In the genomic region with DNA sequence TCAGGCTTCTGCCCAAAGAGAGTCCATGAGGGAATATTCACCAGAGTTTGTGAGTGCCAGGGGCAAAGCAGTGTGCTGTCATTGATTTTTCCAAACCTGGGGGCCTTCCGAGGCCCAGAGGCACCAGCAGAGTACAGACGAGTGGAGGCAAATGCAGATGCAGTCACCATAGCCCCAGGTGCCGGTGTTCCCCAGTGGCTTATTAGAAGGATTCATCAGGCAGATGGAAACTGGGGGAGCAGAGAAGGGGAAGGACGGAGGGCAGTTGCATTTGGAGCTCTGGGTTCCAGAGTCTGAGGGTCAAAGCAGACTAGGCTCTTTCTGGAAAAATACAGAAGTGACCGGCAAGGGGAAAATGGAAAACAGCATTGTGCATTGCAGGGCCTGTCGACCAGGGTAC, we compare ENCODE assay signal across 15 cellular contexts.
A peak's percentile ranks its signal among the peaks of the same experiment; 100 is the strongest.
DNase-seq lines count a peak whose midpoint lies in the region; TF ChIP-seq lines count a peak whose summit lies in the region.
"Had no signal": no experiment of that assay in that cellular context is flagged by ENCODE, and none has a peak within 500 bp of the region (broad histone marks: within the 10 kb centered on the region; RNA-seq: fewer than 3 reads in every experiment).

No MANE protein-coding gene starts in this region.

- H3K27ac Mint-ChIP-seq in activated naive CD4-positive, alpha-beta T cell treated with anti-CD3 and anti-CD28 coated beads, Interleukin-2, amount 50 U/mL, for 24 hours, result peak overlapping the region; percentile 15
- peak overlapping the region; percentile 74 for H3K27ac Mint-ChIP-seq in glutamatergic neuron (ENCODE audit: unreplicated experiment)
- H3K27ac Mint-ChIP-seq in type B pancreatic cell, result peak overlapping the region; percentile 36
- H3K27ac Mint-ChIP-seq: B cell; CD4-positive, alpha-beta T cell had no signal

- H3K9me3 Mint-ChIP-seq in activated naive CD4-positive, alpha-beta T cell treated with anti-CD3 and anti-CD28 coated beads, Interleukin-2, amount 50 U/mL, for 24 hours, result no peaks in the 10 kb centered on the region
- H3K9me3 Mint-ChIP-seq in glutamatergic neuron (ENCODE audit: unreplicated experiment) (peaks cover 5% of the 10 kb centered on the region), type B pancreatic cell (no peaks in the 10 kb centered on the region)
- H3K9me3 Mint-ChIP-seq: CD4-positive, alpha-beta T cell had no signal

- TF ChIP-seq CTCF in glutamatergic neuron (IDR thresholded peaks at IDR 0.05; ENCODE audit: partially characterized antibody, unreplicated experiment) (no peak), type B pancreatic cell (conservative IDR thresholded peaks at IDR 0.05) (no peak)

- H3K4me3 Mint-ChIP-seq in activated naive CD4-positive, alpha-beta T cell treated with anti-CD3 and anti-CD28 coated beads, Interleukin-2, amount 50 U/mL, for 24 hours, result no peak overlapping the region
- peak overlapping the region; percentile 67 for H3K4me3 Mint-ChIP-seq in glutamatergic neuron (ENCODE audit: unreplicated experiment)
- H3K4me3 Mint-ChIP-seq in type B pancreatic cell, result no peak overlapping the region
- H3K4me3 Mint-ChIP-seq: B cell; CD4-positive, alpha-beta T cell had no signal

- peaks cover 12% of the 10 kb centered on the region for H3K27me3 Mint-ChIP-seq in activated naive CD4-positive, alpha-beta T cell treated with anti-CD3 and anti-CD28 coated beads, Interleukin-2, amount 50 U/mL, for 24 hours
- H3K27me3 Mint-ChIP-seq in glutamatergic neuron (ENCODE audit: unreplicated experiment) (peaks cover 9% of the 10 kb centered on the region), type B pancreatic cell (peaks cover 54% of the 10 kb centered on the region)

- H3K36me3 Mint-ChIP-seq in activated naive CD4-positive, alpha-beta T cell treated with anti-CD3 and anti-CD28 coated beads, Interleukin-2, amount 50 U/mL, for 24 hours, result no peaks in the 10 kb centered on the region
- H3K36me3 Mint-ChIP-seq in glutamatergic neuron (ENCODE audit: unreplicated experiment) (peaks cover 4% of the 10 kb centered on the region), type B pancreatic cell (no peaks in the 10 kb centered on the region)

- no peak for DNase-seq in activated naive CD4-positive, alpha-beta T cell (lab: John Stamatoyannopoulos, UW)
- DNase-seq in NCI-H2171 (lab: John Stamatoyannopoulos, UW), result peak; percentile 15
- peak; percentile 55 for DNase-seq in glutamatergic neuron
- DNase-seq in type B pancreatic cell (ENCODE audit: extremely low spot score, unreplicated experiment), result no peak
- no peak for DNase-seq in mesenteric fat pad (ENCODE audit: low spot score)
- DNase-seq in NCI-H2029 (lab: John Stamatoyannopoulos, UW), result no peak
- DNase-seq in mucosa of gallbladder (ENCODE audit: low spot score), result no peak
- DNase-seq: ACHN; C1 segment of cervical spinal cord; Calu3; CD4-positive, alpha-beta T cell; DMS79; HCEC 1CT had no signal

- H3K4me1 Mint-ChIP-seq in activated naive CD4-positive, alpha-beta T cell treated with anti-CD3 and anti-CD28 coated beads, Interleukin-2, amount 50 U/mL, for 24 hours, result no peaks in the 10 kb centered on the region
- H3K4me1 Mint-ChIP-seq in glutamatergic neuron (ENCODE audit: low read depth, unreplicated experiment) (peaks cover 36% of the 10 kb centered on the region), type B pancreatic cell (ENCODE audit: unreplicated experiment) (no peaks in the 10 kb centered on the region)
- H3K4me1 Mint-ChIP-seq: B cell had no signal

Comparison
In these comparisons a context has a peak if more than half of its experiments do, and no peak if none do; other contexts are left out.
1. H3K27ac Mint-ChIP-seq: peak in every context shown above with its lines; median percentile 74 in glutamatergic neuron; 36 in type B pancreatic cell; 15 in activated naive CD4-positive, alpha-beta T cell treated with anti-CD3 and anti-CD28 coated beads, Interleukin-2, amount 50 U/mL, for 24 hours.
2. DNase-seq: peak in NCI-H2171 (single experiment) and glutamatergic neuron (single experiment); none in activated naive CD4-positive, alpha-beta T cell (0 of 4), type B pancreatic cell (single experiment), mesenteric fat pad (single experiment), NCI-H2029 (single experiment) and mucosa of gallbladder (single experiment).